In the genomic region with DNA sequence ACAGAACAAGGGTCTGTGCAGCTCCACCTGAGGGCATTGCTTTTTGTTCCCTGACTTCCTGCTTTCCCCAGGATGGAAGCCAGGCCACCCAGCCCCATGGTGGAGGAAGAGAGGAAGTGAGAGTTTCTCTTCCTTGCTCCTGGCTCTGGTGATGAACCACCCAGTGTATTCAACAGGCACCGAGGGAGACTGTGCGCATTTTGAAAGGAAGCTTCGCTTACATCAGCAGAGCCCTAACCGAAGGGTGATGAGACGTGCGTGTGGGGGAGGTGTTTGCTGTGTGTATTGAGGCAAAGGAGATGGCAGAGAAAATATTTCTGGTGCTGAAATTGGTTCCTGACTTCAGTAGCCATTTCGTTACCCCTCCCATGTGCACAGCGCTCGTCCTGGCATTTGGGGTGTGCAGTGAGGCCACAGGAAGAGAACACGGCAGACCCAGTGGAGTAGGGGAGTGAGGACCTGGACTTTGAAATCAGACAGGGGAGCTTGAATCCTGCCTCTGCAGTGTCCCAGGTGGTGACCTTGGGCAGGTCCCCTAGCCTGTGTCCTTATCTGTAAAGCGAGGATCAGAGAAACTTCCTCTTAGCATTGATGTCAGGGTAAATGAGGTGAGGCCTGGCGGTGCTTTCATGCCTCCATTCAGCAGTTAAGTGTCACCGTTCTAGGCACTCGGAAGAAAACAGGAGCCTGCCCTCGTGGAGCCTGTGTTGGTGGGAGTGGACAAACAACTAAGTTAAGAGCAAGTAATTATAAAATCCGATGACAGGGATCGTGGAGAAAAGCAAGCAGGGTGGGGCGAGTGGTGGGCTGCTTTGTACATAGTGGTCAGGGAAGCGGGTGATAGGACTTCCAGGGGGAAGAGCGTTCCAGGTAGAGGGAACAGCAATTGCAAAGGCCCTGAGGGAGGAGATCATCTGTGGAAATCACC, we compare ENCODE assay signal across 8 cellular contexts. TPM values are rescaled to one million over a fixed set of nuclear protein-coding genes. Genes with fewer than 3 reads are reported as not detected.
DNase-seq lines count a peak whose midpoint lies in the region; ATAC-seq and TF ChIP-seq lines count a peak whose summit lies in the region.

No MANE protein-coding gene starts in this region.

- intact Hi-C loops in heart right ventricle (cut with DNase I) (loop anchor here in 2 of 10 donors (5.0 kb wide), 1 partner anchor 40 kb away; no protein-coding TSS in a partner anchor), A673 (cut with micrococcal nuclease; ENCODE audit: unreplicated experiment) (no loop called here)

- no peaks in the 10 kb centered on the region for H3K27me3 ChIP-seq in HUES64 (ENCODE audit: insufficient read depth, low read length)
- no peaks in the 10 kb centered on the region for H3K27me3 ChIP-seq in heart right ventricle
- H3K27me3 ChIP-seq in smooth muscle cell (ENCODE audit: low read depth) = no peaks in the 10 kb centered on the region
- H3K27me3 ChIP-seq in A673 (replicated peaks; ENCODE audit: insufficient read depth, low read depth, low read length, poor library complexity) = no peaks in the 10 kb centered on the region

- no peak for TF ChIP-seq CTCF in heart right ventricle (IDR thresholded peaks at IDR 0.05)
- no peak for TF ChIP-seq CTCF in smooth muscle cell (IDR thresholded peaks at IDR 0.05; ENCODE audit: borderline replicate concordance, insufficient read depth, poor library complexity, severe bottlenecking)
- TF ChIP-seq CTCF in A673 (conservative IDR thresholded peaks at IDR 0.05; ENCODE audit: low read depth, low read length) = no peak

- H2AFZ ChIP-seq in smooth muscle cell (ENCODE audit: low read depth) = no peak overlapping the region

- H3K27ac ChIP-seq in HUES64 (ENCODE audit: low read depth, low read length) = peak overlapping the region; percentile 52; the same call in 1 of the 2 replicates
- H3K27ac ChIP-seq in heart right ventricle = peak overlapping the region in 8 of 10 donors; percentile 10 to 88 (median 40)
- H3K27ac ChIP-seq in smooth muscle cell (ENCODE audit: low read depth) = no peak overlapping the region
- H3K27ac ChIP-seq in A673 (ENCODE audit: low read depth, low read length, poor library complexity, severe bottlenecking) = no peak overlapping the region

- WGBS in HUES64 = 74% methylated on average over 20 of the region's 20 CpGs
- WGBS in heart right ventricle, 2 donors = 65 to 72% methylated on average over 20 of the region's 20 CpGs
- 75% methylated on average over 20 of the region's 20 CpGs for WGBS in smooth muscle cell (ENCODE audit: low lambda C conversion rate)

- peak in 7 of 8 donors; percentile 59 to 79 (median 65) for ATAC-seq in heart right ventricle
- no peak for ATAC-seq in esophagus mucosa

- no peaks in the 10 kb centered on the region for H3F3A ChIP-seq in smooth muscle cell (ENCODE audit: low read depth)

- peaks cover 100% of the 10 kb centered on the region for H4K20me1 ChIP-seq in smooth muscle cell (ENCODE audit: low read depth)

- H3K4me3 ChIP-seq in HUES64 (ENCODE audit: low read length) = no peak overlapping the region
- peak overlapping the region in 1 of 10 donors; percentile 12 for H3K4me3 ChIP-seq in heart right ventricle
- H3K4me3 ChIP-seq in smooth muscle cell = no peak overlapping the region
- H3K4me3 ChIP-seq in A673 (ENCODE audit: low read depth, low read length, poor library complexity, severe bottlenecking) = no peak overlapping the region

- POLR2A ChIA-PET in A673 (lab: Charles Lee; ENCODE audit: low non-redundant PET) = no interaction called here

- H3K79me2 ChIP-seq in smooth muscle cell (ENCODE audit: low read depth) = peaks cover 96% of the 10 kb centered on the region

- H3K9me3 ChIP-seq in HUES64 (ENCODE audit: insufficient read depth, low read depth, low read length) (no peaks in the 10 kb centered on the region), heart right ventricle (no peaks in the 10 kb centered on the region), smooth muscle cell (replicated peaks; ENCODE audit: low read depth) (no peaks in the 10 kb centered on the region), A673 (ENCODE audit: low read depth, low read length, poor library complexity, severe bottlenecking) (no peaks in the 10 kb centered on the region)

- CTCF ChIA-PET in A673 (lab: Charles Lee) = no interaction called here

- BruUV-seq in A673 (replicated peaks; lab: Mats Ljungman, UMichigan) = no TSS peak

- H3K4me1 ChIP-seq in HUES64 (ENCODE audit: insufficient read depth, low read length) (peaks cover 45% of the 10 kb centered on the region), heart right ventricle (peaks cover 7 to 98% (median 49%) of the 10 kb centered on the region in 9 donors), smooth muscle cell (ENCODE audit: low read depth) (peaks cover 28% of the 10 kb centered on the region), A673 (ENCODE audit: insufficient read depth, low read length, poor library complexity, severe bottlenecking) (peaks cover 7% of the 10 kb centered on the region)

- H3K4me2 ChIP-seq in smooth muscle cell = peak overlapping the region; percentile 24

- H3K9ac ChIP-seq in HUES64 (ENCODE audit: low read depth, low read length) (0 out of 2 replicates have a peak overlapping the region, but pooled peaks have one; percentile 28), smooth muscle cell (ENCODE audit: low read depth) (no peak overlapping the region)

- peak; percentile 30 to 50 for DNase-seq in activated CD4-positive, alpha-beta T cell treated with anti-CD3 and anti-CD28 coated beads for 4 hours
- peak in 1 of 2 donors; percentile 51 for DNase-seq in heart right ventricle
- DNase-seq in smooth muscle cell (lab: John Stamatoyannopoulos, UW; ENCODE audit: unreplicated experiment) = no peak
- DNase-seq in A673 (ENCODE audit: low spot score) = no peak
- no peak for DNase-seq in GM19238 (ENCODE audit: insufficient read length, low spot score)
- no peak for DNase-seq in NCI-H1694 (lab: John Stamatoyannopoulos, UW)

- H3K36me3 ChIP-seq in HUES64 (ENCODE audit: insufficient read depth, low read length) (peaks cover 3% of the 10 kb centered on the region), heart right ventricle (peaks cover 0 to 11% (median 0%) of the 10 kb centered on the region in 9 donors), smooth muscle cell (ENCODE audit: low read depth) (no peaks in the 10 kb centered on the region), A673 (ENCODE audit: insufficient read depth, low read length, poor library complexity, severe bottlenecking) (no peaks in the 10 kb centered on the region)

RNA-seq across cellular contexts. Expression of gene CMIP, which starts 7.4 kb away (rescaled TPM):
- 23.9 TPM for polyA plus RNA-seq in HUES64 (2013, experiment 1 of 2)
- 30.1 TPM for polyA plus RNA-seq in HUES64 (2013, experiment 2 of 2)
- total RNA-seq in heart right ventricle (10 to 100 TPM in 9 of 10 donors, 1 to 10 TPM in 1; 8.8 to 32.8 (median 14.0) TPM), smooth muscle cell (22.5 and 44.5 TPM in 2 replicates), A673 (2021) (24.7 and 25.5 TPM in 2 replicates), esophagus mucosa (47.0 TPM)
- polyA plus RNA-seq in heart right ventricle (1 to 10 TPM; 5.4 to 7.2 TPM), smooth muscle cell (2.5 and 9.4 TPM in 2 replicates)

Comparison
In these comparisons a context has a peak if more than half of its experiments do, and no peak if none do; other contexts are left out.
1. H3K27ac ChIP-seq: peak in HUES64 (single experiment) and heart right ventricle (8 of 10); none in smooth muscle cell (single experiment) and A673 (single experiment).
2. DNase-seq: peak in activated CD4-positive, alpha-beta T cell treated with anti-CD3 and anti-CD28 coated beads for 4 hours (2 of 2); none in smooth muscle cell (single experiment), A673 (single experiment), GM19238 (single experiment) and NCI-H1694 (single experiment).